In the genomic region with DNA sequence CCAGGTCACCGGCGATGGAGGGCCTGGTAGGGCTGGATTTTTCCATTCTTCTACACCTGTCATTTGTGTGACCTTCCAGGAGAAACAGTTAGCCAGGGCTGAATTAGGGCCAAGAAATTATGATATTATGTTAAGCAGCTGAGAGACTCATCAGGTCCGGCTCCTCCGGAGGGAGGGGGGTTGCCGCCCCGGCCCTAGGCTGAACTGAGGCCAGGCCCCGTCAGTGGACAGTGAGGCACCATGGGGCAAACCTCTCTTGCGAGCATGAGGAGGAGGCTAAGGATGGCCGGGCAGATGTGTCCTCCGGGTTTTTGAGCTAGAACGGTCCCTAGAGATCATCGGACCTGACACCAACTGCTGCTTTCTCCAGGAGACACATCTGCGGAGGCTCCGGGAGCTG, we compare ENCODE assay signal across 9 cellular contexts.
"Had no signal": no experiment of that assay in that cellular context is flagged by ENCODE, and none has a peak within 500 bp of the region (broad histone marks: within the 10 kb centered on the region; RNA-seq: fewer than 3 reads in every experiment).

No MANE protein-coding gene starts in this region.

- H2AFZ ChIP-seq: GM23248, GM23338 had no signal

- H3K4me3 ChIP-seq: GM23248, GM23338, HAP-1 had no signal

- DNase-seq: GM23248, GOT3, H7, H9, HCEC 1CT, HFFc6 had no signal

- H3K27ac ChIP-seq: GM23248 had no signal

- H3K36me3 ChIP-seq: HAP-1 had no signal

- H3K9me3 Mint-ChIP-seq: H9 had no signal

- H3K9ac ChIP-seq: GM23248 had no signal

- H3K4me1 ChIP-seq: HAP-1 had no signal

- H3K4me2 ChIP-seq: GM23338 had no signal

- H3K27ac Mint-ChIP-seq: GM23338, H9, HFFc6 had no signal

- ATAC-seq: GM23338, HCT116 had no signal

- H3K4me1 Mint-ChIP-seq: GM23338 had no signal

- H3K9me3 ChIP-seq: HAP-1 had no signal

- H3K4me3 Mint-ChIP-seq: GM23338, H9, HFFc6 had no signal
